ENCODE assay signal across 14 cellular contexts in the genomic region with DNA sequence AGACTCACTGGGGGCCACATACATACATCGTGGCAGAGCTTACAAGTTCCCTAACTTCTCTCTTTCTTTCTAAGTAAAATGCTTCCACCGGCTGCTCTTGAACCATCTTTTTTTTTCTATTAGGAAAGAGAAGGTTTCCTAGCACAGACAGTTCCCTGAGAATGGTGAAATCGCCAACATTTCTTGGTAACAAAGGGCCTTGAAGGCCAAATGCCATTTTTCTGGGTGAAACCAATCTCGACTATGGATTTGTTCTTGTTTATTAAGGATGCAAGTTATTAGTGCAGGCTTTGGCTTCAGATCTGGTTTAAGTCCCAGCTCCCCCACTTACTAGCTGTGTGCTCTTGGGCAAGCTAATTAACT. TPM values are rescaled to one million over a fixed set of nuclear protein-coding genes. Genes with fewer than 3 reads are reported as not detected.
DNase-seq lines count a peak whose midpoint lies in the region; ATAC-seq and TF ChIP-seq lines count a peak whose summit lies in the region.
"Had no signal": no experiment of that assay in that cellular context is flagged by ENCODE, and none has a peak within 500 bp of the region (broad histone marks: within the 10 kb centered on the region; RNA-seq: fewer than 3 reads in every experiment).

No MANE protein-coding gene starts in this region.

- H3K36me3 ChIP-seq in body of pancreas (replicated peaks in 1 of 2; ENCODE audit: insufficient read depth in 1 of 2, low read depth in 2 of 2) (no peaks in the 10 kb centered on the region), testis (ENCODE audit: low read depth, missing control alignments) (no peaks in the 10 kb centered on the region)
- H3K36me3 ChIP-seq: colonic mucosa had no signal

- H3K27ac ChIP-seq in body of pancreas = peak overlapping the region in 3 of 4 donors; percentile 31 to 94 (median 69)
- H3K27ac ChIP-seq in testis = peak overlapping the region; percentile 74 to 80
- H3K27ac ChIP-seq: 22Rv1 had no signal

- intact Hi-C loops in activated CD4-positive, alpha-beta T cell treated with anti-CD3 and anti-CD28 coated beads for 36 hours (cut with DNase I, micrococcal nuclease) = no loop called here
- intact Hi-C loops in body of pancreas (cut with DNase I) (no loop called here), testis (cut with DNase I; ENCODE audit: low total_unique reads) (no loop called here)
- intact Hi-C loops in activated T-helper 1 cell treated with anti-CD3 and anti-CD28 coated beads, Interleukin-12 subunit alpha, Interleukin-12 subunit beta, Interleukin-2, Interleukin-4 antibody, amounts not matched to agents 30 ng/mL and 10 ng/mL and 1 ng/mL, durations not matched to agents 14 hours and 24 hours and 36 hours (cut with micrococcal nuclease) = no loop called here

- POLR2A ChIA-PET in activated CD4-positive, alpha-beta T cell treated with anti-CD3 and anti-CD28 coated beads for 36 hours (lab: Charles Lee) = no interaction called here
- POLR2A ChIA-PET in activated CD4-positive, alpha-beta T cell treated with anti-CD3 and anti-CD28 coated beads, Interleukin-2, amount 10 ng/mL, durations not matched to agents 7 days and 5 days (lab: Charles Lee) = no interaction called here

- 70 to 71% methylated on average over 4 of the region's 4 CpGs for whole genome bisulfite sequencing in body of pancreas, 2 donors
- 32 to 47% methylated on average over 4 of the region's 4 CpGs for WGBS in testis, 2 donors

- peaks cover 2% of the 10 kb centered on the region for H3K27me3 Mint-ChIP-seq in activated CD4-positive, alpha-beta T cell treated with anti-CD3 and anti-CD28 coated beads for 36 hours
- peaks cover 8% of the 10 kb centered on the region for H3K27me3 Mint-ChIP-seq in activated CD4-positive, alpha-beta T cell treated with anti-CD3 and anti-CD28 coated beads, Interleukin-2, amount 10 ng/mL, durations not matched to agents 7 days and 5 days
- H3K27me3 Mint-ChIP-seq in mesothelial cell of epicardium (ENCODE audit: low read depth) = no peaks in the 10 kb centered on the region
- peaks cover 12% of the 10 kb centered on the region for H3K27me3 Mint-ChIP-seq in activated T-helper 1 cell treated with anti-CD3 and anti-CD28 coated beads, Interleukin-12 subunit alpha, Interleukin-12 subunit beta, Interleukin-2, Interleukin-4 antibody, amounts not matched to agents 30 ng/mL and 10 ng/mL and 1 ng/mL, durations not matched to agents 14 hours and 24 hours and 36 hours (ENCODE audit: insufficient read depth)

- no peak overlapping the region for H3K4me3 ChIP-seq in body of pancreas
- no peak overlapping the region for H3K4me3 ChIP-seq in testis
- H3K4me3 ChIP-seq: colonic mucosa had no signal

- H3K9me3 ChIP-seq in body of pancreas (no peaks in the 10 kb centered on the region), testis (no peaks in the 10 kb centered on the region)
- H3K9me3 ChIP-seq: colonic mucosa had no signal

- H3K27ac Mint-ChIP-seq in activated CD4-positive, alpha-beta T cell treated with anti-CD3 and anti-CD28 coated beads for 36 hours = peak overlapping the region; percentile 68
- no peak overlapping the region for H3K27ac Mint-ChIP-seq in activated CD4-positive, alpha-beta T cell treated with anti-CD3 and anti-CD28 coated beads, Interleukin-2, amount 10 ng/mL, durations not matched to agents 7 days and 5 days
- peak overlapping the region; percentile 94 for H3K27ac Mint-ChIP-seq in mesothelial cell of epicardium
- H3K27ac Mint-ChIP-seq in activated T-helper 1 cell treated with anti-CD3 and anti-CD28 coated beads, Interleukin-12 subunit alpha, Interleukin-12 subunit beta, Interleukin-2, Interleukin-4 antibody, amounts not matched to agents 30 ng/mL and 10 ng/mL and 1 ng/mL, durations not matched to agents 14 hours and 24 hours and 36 hours = no peak overlapping the region

- peaks cover 27% of the 10 kb centered on the region for H3K4me1 Mint-ChIP-seq in activated CD4-positive, alpha-beta T cell treated with anti-CD3 and anti-CD28 coated beads for 36 hours
- peaks cover 14% of the 10 kb centered on the region for H3K4me1 Mint-ChIP-seq in activated CD4-positive, alpha-beta T cell treated with anti-CD3 and anti-CD28 coated beads, Interleukin-2, amount 10 ng/mL, durations not matched to agents 7 days and 5 days
- H3K4me1 Mint-ChIP-seq in mesothelial cell of epicardium = peaks cover 69% of the 10 kb centered on the region
- H3K4me1 Mint-ChIP-seq in activated T-helper 1 cell treated with anti-CD3 and anti-CD28 coated beads, Interleukin-12 subunit alpha, Interleukin-12 subunit beta, Interleukin-2, Interleukin-4 antibody, amounts not matched to agents 30 ng/mL and 10 ng/mL and 1 ng/mL, durations not matched to agents 14 hours and 24 hours and 36 hours (ENCODE audit: low read depth) = peaks cover 9% of the 10 kb centered on the region

- CTCF ChIA-PET in activated CD4-positive, alpha-beta T cell treated with anti-CD3 and anti-CD28 coated beads for 36 hours (lab: Charles Lee) = interaction anchor here (0.9 to 1.5 kb wide), 2 partner anchors 13 to 186 kb away, joined by 3 to 5 read pairs; no protein-coding TSS in a partner anchor
- CTCF ChIA-PET in activated CD4-positive, alpha-beta T cell treated with anti-CD3 and anti-CD28 coated beads, Interleukin-2, amount 10 ng/mL, durations not matched to agents 7 days and 5 days (lab: Charles Lee) = interaction anchor here (1.1 kb wide), 1 partner anchor 10 kb away, joined by 3 read pairs; no protein-coding TSS in a partner anchor

- no peak overlapping the region for H3K4me3 Mint-ChIP-seq in activated CD4-positive, alpha-beta T cell treated with anti-CD3 and anti-CD28 coated beads for 36 hours
- no peak overlapping the region for H3K4me3 Mint-ChIP-seq in activated CD4-positive, alpha-beta T cell treated with anti-CD3 and anti-CD28 coated beads, Interleukin-2, amount 10 ng/mL, durations not matched to agents 7 days and 5 days
- H3K4me3 Mint-ChIP-seq in mesothelial cell of epicardium = peak overlapping the region; percentile 37
- H3K4me3 Mint-ChIP-seq in activated T-helper 1 cell treated with anti-CD3 and anti-CD28 coated beads, Interleukin-12 subunit alpha, Interleukin-12 subunit beta, Interleukin-2, Interleukin-4 antibody, amounts not matched to agents 30 ng/mL and 10 ng/mL and 1 ng/mL, durations not matched to agents 14 hours and 24 hours and 36 hours = no peak overlapping the region

- no peak for TF ChIP-seq POLR2A in body of pancreas (IDR thresholded peaks at IDR 0.05)
- TF ChIP-seq POLR2A in testis (IDR thresholded peaks at IDR 0.05) = no peak

- no peaks in the 10 kb centered on the region for H3K9me3 Mint-ChIP-seq in activated CD4-positive, alpha-beta T cell treated with anti-CD3 and anti-CD28 coated beads for 36 hours (ENCODE audit: low read depth)
- H3K9me3 Mint-ChIP-seq in activated CD4-positive, alpha-beta T cell treated with anti-CD3 and anti-CD28 coated beads, Interleukin-2, amount 10 ng/mL, durations not matched to agents 7 days and 5 days = no peaks in the 10 kb centered on the region
- no peaks in the 10 kb centered on the region for H3K9me3 Mint-ChIP-seq in mesothelial cell of epicardium
- no peaks in the 10 kb centered on the region for H3K9me3 Mint-ChIP-seq in activated T-helper 1 cell treated with anti-CD3 and anti-CD28 coated beads, Interleukin-12 subunit alpha, Interleukin-12 subunit beta, Interleukin-2, Interleukin-4 antibody, amounts not matched to agents 30 ng/mL and 10 ng/mL and 1 ng/mL, durations not matched to agents 14 hours and 24 hours and 36 hours

- TF ChIP-seq CTCF in body of pancreas (IDR thresholded peaks at IDR 0.05) (no peak), mesothelial cell of epicardium (IDR thresholded peaks at IDR 0.05; ENCODE audit: unreplicated experiment) (no peak), testis (IDR thresholded peaks at IDR 0.05) (no peak), GM10266 (IDR thresholded peaks at IDR 0.05; ENCODE audit: control insufficient read depth, insufficient read depth, low read depth, missing control alignments) (no peak)

- peaks cover 60% of the 10 kb centered on the region for H3K4me1 ChIP-seq in body of pancreas
- peaks cover 59% of the 10 kb centered on the region for H3K4me1 ChIP-seq in testis
- H3K4me1 ChIP-seq: colonic mucosa had no signal

- no peaks in the 10 kb centered on the region for H3K27me3 ChIP-seq in body of pancreas
- no peaks in the 10 kb centered on the region for H3K27me3 ChIP-seq in testis
- H3K27me3 ChIP-seq: colonic mucosa had no signal

- ATAC-seq in activated CD4-positive, alpha-beta T cell treated with anti-CD3 and anti-CD28 coated beads for 36 hours = no peak
- ATAC-seq in body of pancreas = no peak
- ATAC-seq: left lobe of liver had no signal

- H3K36me3 Mint-ChIP-seq in activated CD4-positive, alpha-beta T cell treated with anti-CD3 and anti-CD28 coated beads for 36 hours (ENCODE audit: low read depth) = no peaks in the 10 kb centered on the region
- no peaks in the 10 kb centered on the region for H3K36me3 Mint-ChIP-seq in activated CD4-positive, alpha-beta T cell treated with anti-CD3 and anti-CD28 coated beads, Interleukin-2, amount 10 ng/mL, durations not matched to agents 7 days and 5 days (ENCODE audit: low read depth)
- peaks cover 3% of the 10 kb centered on the region for H3K36me3 Mint-ChIP-seq in mesothelial cell of epicardium
- no peaks in the 10 kb centered on the region for H3K36me3 Mint-ChIP-seq in activated T-helper 1 cell treated with anti-CD3 and anti-CD28 coated beads, Interleukin-12 subunit alpha, Interleukin-12 subunit beta, Interleukin-2, Interleukin-4 antibody, amounts not matched to agents 30 ng/mL and 10 ng/mL and 1 ng/mL, durations not matched to agents 14 hours and 24 hours and 36 hours (ENCODE audit: low read depth)

- no peak for DNase-seq in activated CD4-positive, alpha-beta T cell treated with anti-CD3 and anti-CD28 coated beads for 36 hours
- DNase-seq in activated CD4-positive, alpha-beta T cell treated with anti-CD3 and anti-CD28 coated beads, Interleukin-2, amount 10 ng/mL, durations not matched to agents 7 days and 5 days = no peak
- DNase-seq in body of pancreas = no peak
- no peak for DNase-seq in mesothelial cell of epicardium (ENCODE audit: low spot score in 2 of 2, unreplicated experiment in 2 of 2)
- DNase-seq in testis = no peak
- DNase-seq in activated T-helper 1 cell treated with anti-CD3 and anti-CD28 coated beads, Interleukin-12 subunit alpha, Interleukin-12 subunit beta, Interleukin-2, Interleukin-4 antibody, amounts not matched to agents 30 ng/mL and 10 ng/mL and 1 ng/mL, durations not matched to agents 14 hours and 24 hours and 36 hours (ENCODE audit: low spot score) = no peak
- DNase-seq in GM19240 (ENCODE audit: insufficient read length, low spot score) = no peak
- no peak for DNase-seq in GM10266 (ENCODE audit: extremely low spot score)
- DNase-seq: activated naive CD4-positive, alpha-beta T cell; colonic mucosa; NCI-H2107; NK-92 treated with Interleukin-12 subunit alpha and Interleukin-12 subunit beta, amount 100 ng/mL, for 24 hours had no signal

RNA-seq across cellular contexts. Expression of a gene that starts 3.0 kb away (rescaled TPM):
- 1 to 10 TPM; 3.1 to 4.9 TPM for total RNA-seq in activated CD4-positive, alpha-beta T cell treated with anti-CD3 and anti-CD28 coated beads for 36 hours
- 1 to 10 TPM in 1 of 2 experiments, under 1 TPM in 1; 0.99 to 1.1 TPM for total RNA-seq in activated CD4-positive, alpha-beta T cell treated with anti-CD3 and anti-CD28 coated beads, Interleukin-2, amount 10 ng/mL, durations not matched to agents 7 days and 5 days
- 10 to 100 TPM; 10.9 to 32.4 TPM for total RNA-seq in body of pancreas
- total RNA-seq in mesothelial cell of epicardium = 20.8 to 24.2 TPM (median 22.4 TPM) in 3 replicates
- 100 to 1,000 TPM in 1 of 2 donors, 10 to 100 TPM in 1; 47.9 to 103 TPM for total RNA-seq in testis
- polyA plus RNA-seq in testis (ENCODE audit: insufficient read depth, low read depth, low replicate concordance) = 53.3 TPM
- 0.52 and 0.83 TPM in 2 replicates for total RNA-seq in activated T-helper 1 cell treated with anti-CD3 and anti-CD28 coated beads, Interleukin-12 subunit alpha, Interleukin-12 subunit beta, Interleukin-2, Interleukin-4 antibody, amounts not matched to agents 30 ng/mL and 10 ng/mL and 1 ng/mL, durations not matched to agents 14 hours and 24 hours and 36 hours

Comparison
In these comparisons a context has a peak if more than half of its experiments do, and no peak if none do; other contexts are left out.
1. H3K27ac Mint-ChIP-seq: peak in activated CD4-positive, alpha-beta T cell treated with anti-CD3 and anti-CD28 coated beads for 36 hours (single experiment) and mesothelial cell of epicardium (single experiment); none in activated CD4-positive, alpha-beta T cell treated with anti-CD3 and anti-CD28 coated beads, Interleukin-2, amount 10 ng/mL, durations not matched to agents 7 days and 5 days (single experiment) and activated T-helper 1 cell treated with anti-CD3 and anti-CD28 coated beads, Interleukin-12 subunit alpha, Interleukin-12 subunit beta, Interleukin-2, Interleukin-4 antibody, amounts not matched to agents 30 ng/mL and 10 ng/mL and 1 ng/mL, durations not matched to agents 14 hours and 24 hours and 36 hours (single experiment).